In genomic region chr20:371755-372542, GRCh38 we compare ENCODE assay signal across 1 cellular context.
A peak's percentile ranks its signal among the peaks of the same experiment; 100 is the strongest.
TF ChIP-seq lines count a peak whose summit lies in the region.

No MANE protein-coding gene starts in this region.

TF ChIP-seq in SK-N-SH, 30 proteins besides CTCF, POLR2A, EP300 and RAD21 (continued from another document):
- 0 out of 2 replicates have a peak, but pooled peaks have one; percentile 56 for TF ChIP-seq REST (IDR thresholded peaks at IDR 0.05; ENCODE audit: low read depth, low read length)
- 0 out of 2 replicates have a peak, but pooled peaks have one; percentile 36 for TF ChIP-seq TAF1 (IDR thresholded peaks at IDR 0.05; ENCODE audit: borderline replicate concordance, low read depth, low read length)
- TF ChIP-seq SIN3A (IDR thresholded peaks at IDR 0.05; ENCODE audit: borderline replicate concordance, low read depth, low read length): peak; percentile 34; the same call in 1 of the 2 replicates
